8 cellular contexts compared by ENCODE assay signal in genomic region chr4:186190456-186191265, GRCh38. TPM values are rescaled to one million over a fixed set of nuclear protein-coding genes. Genes with fewer than 3 reads are reported as not detected.
DNase-seq lines count a peak whose midpoint lies in the region; ATAC-seq, FAIRE-seq and TF ChIP-seq lines count a peak whose summit lies in the region.

No MANE protein-coding gene starts in this region.

- no peak for TF ChIP-seq EP300 in GM12878 (IDR thresholded peaks at IDR 0.05; ENCODE audit: borderline replicate concordance in 1 of 2, control insufficient read depth in 1 of 2, low read depth in 2 of 2, low read length in 2 of 2)

- H2AFZ ChIP-seq in GM12878 (ENCODE audit: control insufficient read depth, low read depth, low read length): peak overlapping the region; percentile 91

- CTCF ChIA-PET in GM12878 (lab: Yijun Ruan, JAX): no interaction called here

- no peaks in the 10 kb centered on the region; the same call in 2 of the 3 replicates for H3K9me3 ChIP-seq in GM12878 (replicated peaks; ENCODE audit: control insufficient read depth, insufficient read depth, low read length)

- peak overlapping the region; percentile 70 for H3K9ac ChIP-seq in GM12878 (ENCODE audit: control insufficient read depth, insufficient read depth, low read length)

- no peaks in the 10 kb centered on the region for H3K36me3 ChIP-seq in GM12878 (ENCODE audit: control insufficient read depth in 2 of 2, insufficient read depth in 2 of 2, low read length in 1 of 2)

- intact Hi-C loops in GM12878 (cut with micrococcal nuclease; ENCODE audit: unreplicated experiment): no loop called here

- no peak for TF ChIP-seq POLR2A in GM12878 (IDR thresholded peaks at IDR 0.05; ENCODE audit: low read depth, low read length)

- TF ChIP-seq RAD21 in GM12878 (IDR thresholded peaks at IDR 0.05; ENCODE audit: insufficient read depth, low read depth, low read length): no peak

- peaks cover 1% of the 10 kb centered on the region for H3K79me2 ChIP-seq in GM12878 (ENCODE audit: control insufficient read depth, insufficient read depth, low read length)

- peaks cover 7% of the 10 kb centered on the region for H3K4me1 ChIP-seq in GM12878 (ENCODE audit: control insufficient read depth, insufficient read depth, low read length)

- peak overlapping the region; percentile 89 for H3K4me3 ChIP-seq in HL-60 (replicated peaks; ENCODE audit: insufficient read depth, low read length)
- peak overlapping the region; percentile 75 for H3K4me3 ChIP-seq in GM12878

- WGBS in GM12878 (ENCODE audit: insufficient coverage, insufficient replicate concordance, low lambda C conversion rate, missing lambda C conversion rate): under 1% methylated on average over 43 of the region's 43 CpGs

- RAD21 ChIA-PET in GM12878 (lab: Charles Lee; ENCODE audit: unreplicated experiment): no interaction called here

- DNase-seq in EL (peak; percentile 50), HL-60 (ENCODE audit: low read depth in 1 of 2, low spot score in 1 of 2) (peak in 1 of 2 experiments; percentile 42), T follicular helper cell (ENCODE audit: low read depth) (peak; percentile 21), GM12878 (ENCODE audit: low read depth, low spot score) (no peak), inferior parietal cortex (ENCODE audit: extremely low spot score) (peak; percentile 45)
- DNase-seq in stimulated activated CD4-positive, alpha-beta T cell treated with anti-CD3 and anti-CD28 coated beads, Interleukin-1b, Interleukin-23, amount 100 ng/mL, for 48 hours: peak; percentile 35
- DNase-seq in NK-92 treated with Interleukin-12 subunit alpha and Interleukin-12 subunit beta, amount 100 ng/mL, for 24 hours (lab: John Stamatoyannopoulos, UW): no peak

- TF ChIP-seq CTCF in HL-60 (IDR thresholded peaks at IDR 0.05; ENCODE audit: insufficient read depth, low read length) (no peak), GM12878 (IDR thresholded peaks at IDR 0.05 in 2 of 3, conservative IDR thresholded peaks at IDR 0.05 in 1 of 3; ENCODE audit: control insufficient read depth in 2 of 3, extremely low read depth in 1 of 3, insufficient read depth in 1 of 3, low read depth in 3 of 3, low read length in 3 of 3) (no peak)

- no peaks in the 10 kb centered on the region for H4K20me1 ChIP-seq in GM12878 (ENCODE audit: control insufficient read depth, insufficient read depth)

- SMC1A ChIA-PET in GM12878 (lab: Charles Lee; ENCODE audit: uncharacterized antibody, unreplicated experiment): interaction anchor here (0.9 kb wide), 1 partner anchor 57 kb away, joined by 3 read pairs; no protein-coding TSS in a partner anchor

- H3K27me3 ChIP-seq in HL-60 (ENCODE audit: insufficient read depth, poor library complexity, severe bottlenecking) (peaks cover 3% of the 10 kb centered on the region), GM12878 (replicated peaks in 1 of 2; ENCODE audit: control insufficient read depth in 2 of 2, insufficient read depth in 2 of 2, low read length in 1 of 2) (no peaks in the 10 kb centered on the region)

- FAIRE-seq in GM12878 (lab: Jason Lieb, UNC): no peak

- peak overlapping the region; percentile 94 for H3K27ac ChIP-seq in HL-60 (replicated peaks)
- H3K27ac ChIP-seq in GM12878 (ENCODE audit: control insufficient read depth, insufficient read depth): peak overlapping the region; percentile 81

- POLR2A ChIA-PET in GM12878 (lab: Charles Lee): no interaction called here

- in situ Hi-C loops in GM12878 (cut with MboI): no loop called here

- H3K4me2 ChIP-seq in GM12878 (ENCODE audit: control insufficient read depth, insufficient read depth): peak overlapping the region; percentile 89

- ATAC-seq in GM21367 (IDR thresholded peaks at IDR 0.05; ENCODE audit: unreplicated experiment) (peak; percentile 38), GM12878 (peak; percentile 60)

- BruUV-seq in GM12878 (replicated peaks; lab: Mats Ljungman, UMichigan): TSS peak; percentile 94

TF ChIP-seq in GM12878, 131 proteins besides CTCF, POLR2A, EP300 and RAD21:
- TF ChIP-seq RUNX3 (IDR thresholded peaks at IDR 0.05; ENCODE audit: low read length): peak; percentile 39; the same call in 1 of the 2 replicates
- peak; percentile 66 for TF ChIP-seq HDAC6 (IDR thresholded peaks at IDR 0.05; ENCODE audit: unreplicated experiment)
- TF ChIP-seq HDGF (IDR thresholded peaks at IDR 0.05): no peak
- peak; percentile 49 for TF ChIP-seq USF1 (IDR thresholded peaks at IDR 0.05; ENCODE audit: borderline replicate concordance, extremely low read length, insufficient read depth, low read depth, low read length)
- TF ChIP-seq MXI1 (IDR thresholded peaks at IDR 0.05; ENCODE audit: low read depth, low read length): 0 out of 2 replicates have a peak, but pooled peaks have one; percentile 46
- TF ChIP-seq GATAD2B (conservative IDR thresholded peaks at IDR 0.05; ENCODE audit: low read depth): no peak
- 0 out of 2 replicates have a peak, but pooled peaks have one; percentile 7 for TF ChIP-seq REST (IDR thresholded peaks at IDR 0.05; ENCODE audit: low read depth, low read length)

RNA-seq across cellular contexts. Expression of gene CYP4V2, which starts 0.7 kb away (rescaled TPM):
- total RNA-seq in GM12878 (2013; cell fraction: nucleolus; rRNA removed): 1.8 and 2.1 TPM in 2 replicates
- 7.2 and 10.0 TPM in 2 replicates for total RNA-seq in GM12878 (2014; rRNA removed)
- 7.8 and 7.9 TPM in 2 replicates for total RNA-seq in GM12878 (2014; rRNA removed; fragmentation: Illumina TruSeq; extraction: Trizol)
- 5.9 and 6.1 TPM in 2 replicates for total RNA-seq in GM12878 (2021)
- polyA plus RNA-seq in GM12878 (2011; ENCODE audit: low read depth): 1.7 TPM
- 2.9 and 3.4 TPM in 2 replicates for polyA plus RNA-seq in GM12878 (2011; rRNA removed)
- 2.1 and 2.3 TPM in 2 replicates for polyA plus RNA-seq in GM12878 (2011; cell fraction: cytosol; rRNA removed)
- polyA plus RNA-seq in GM12878 (2011; cell fraction: nucleus; rRNA removed): 2.7 and 3.8 TPM in 2 replicates
- 1.9 and 2.2 TPM in 2 replicates for polyA plus RNA-seq in GM12878 (2012)
- 7.0 and 8.4 TPM in 2 replicates for polyA plus RNA-seq in GM12878 (2014; fragmentation: Illumina TruSeq; extraction: Trizol)
- polyA plus RNA-seq in GM12878 (2014; fragmentation: Nextera tagmentation; extraction: Ambion mirVana): 1 to 10 TPM; 1.2 to 1.3 TPM
- 7.1 and 7.3 TPM in 2 replicates for polyA plus RNA-seq in GM12878 (2014; rRNA removed)
- polyA plus RNA-seq in GM12878 (2016; fragmentation: Nextera tagmentation; extraction: Ambion mirVana): 1 to 10 TPM; 6.7 to 8.2 TPM
- polyA minus RNA-seq in GM12878 (2011; rRNA and poly(A)+ RNA removed): 2.1 and 2.4 TPM in 2 replicates
- 0.67 and 0.73 TPM in 2 replicates for polyA minus RNA-seq in GM12878 (2011; cell fraction: cytosol; rRNA and poly(A)+ RNA removed)
- 3.1 and 4.8 TPM in 2 replicates for polyA minus RNA-seq in GM12878 (2011; cell fraction: nucleus; rRNA and poly(A)+ RNA removed)

RNA-seq across cellular contexts. Expression of gene KLKB1, which starts 36.6 kb away (rescaled TPM):
- total RNA-seq in GM12878 (2013; cell fraction: nucleolus; rRNA removed): not detected in 2 replicates
- total RNA-seq in GM12878 (2014; rRNA removed) (not detected in 2 replicates), GM12878 (2014; rRNA removed; fragmentation: Illumina TruSeq; extraction: Trizol) (not detected in 2 replicates), GM12878 (2021) (not detected in 2 replicates)
- not detected for polyA plus RNA-seq in GM12878 (2011; ENCODE audit: low read depth)
- polyA plus RNA-seq in GM12878 (2011; rRNA removed) (0.04 TPM in 1 of 2 replicates, not detected in the other), GM12878 (2014; fragmentation: Illumina TruSeq; extraction: Trizol) (not detected in 2 replicates), GM12878 (2014; fragmentation: Nextera tagmentation; extraction: Ambion mirVana) (not detected), GM12878 (2014; rRNA removed) (not detected in 2 replicates), GM12878 (2016; fragmentation: Nextera tagmentation; extraction: Ambion mirVana) (not detected)
- polyA plus RNA-seq in GM12878 (2011; cell fraction: cytosol; rRNA removed): not detected in 2 replicates
- polyA plus RNA-seq in GM12878 (2011; cell fraction: nucleus; rRNA removed): 0.12 and 0.22 TPM in 2 replicates
- 0.06 TPM in 1 of 2 replicates, not detected in the other for polyA plus RNA-seq in GM12878 (2012)
- not detected in 2 replicates for polyA minus RNA-seq in GM12878 (2011; rRNA and poly(A)+ RNA removed)
- not detected in 2 replicates for polyA minus RNA-seq in GM12878 (2011; cell fraction: cytosol; rRNA and poly(A)+ RNA removed)
- not detected in 2 replicates for polyA minus RNA-seq in GM12878 (2011; cell fraction: nucleus; rRNA and poly(A)+ RNA removed)

Comparison
In these comparisons a context has a peak if more than half of its experiments do, and no peak if none do; other contexts are left out.
1. DNase-seq: peak in EL (single experiment), T follicular helper cell (single experiment), inferior parietal cortex (single experiment) and stimulated activated CD4-positive, alpha-beta T cell treated with anti-CD3 and anti-CD28 coated beads, Interleukin-1b, Interleukin-23, amount 100 ng/mL, for 48 hours (single experiment); none in GM12878 (single experiment) and NK-92 treated with Interleukin-12 subunit alpha and Interleukin-12 subunit beta, amount 100 ng/mL, for 24 hours (single experiment).